In genomic region chr4:110635155-110635479, GRCh38 we compare ENCODE assay signal across 1 cellular context.
TF ChIP-seq lines count a peak whose summit lies in the region.

No MANE protein-coding gene starts in this region.

TF ChIP-seq in WTC11, 78 proteins besides CTCF, POLR2A, EP300 and RAD21 (continued from another document):
- TF ChIP-seq OVOL2 (CRISPR knock-in tag; IDR thresholded peaks at IDR 0.05; ENCODE audit: borderline replicate concordance) (no peak), AR (CRISPR knock-in tag; IDR thresholded peaks at IDR 0.05) (no peak)
